8 cellular contexts compared by ENCODE assay signal in the genomic region with DNA sequence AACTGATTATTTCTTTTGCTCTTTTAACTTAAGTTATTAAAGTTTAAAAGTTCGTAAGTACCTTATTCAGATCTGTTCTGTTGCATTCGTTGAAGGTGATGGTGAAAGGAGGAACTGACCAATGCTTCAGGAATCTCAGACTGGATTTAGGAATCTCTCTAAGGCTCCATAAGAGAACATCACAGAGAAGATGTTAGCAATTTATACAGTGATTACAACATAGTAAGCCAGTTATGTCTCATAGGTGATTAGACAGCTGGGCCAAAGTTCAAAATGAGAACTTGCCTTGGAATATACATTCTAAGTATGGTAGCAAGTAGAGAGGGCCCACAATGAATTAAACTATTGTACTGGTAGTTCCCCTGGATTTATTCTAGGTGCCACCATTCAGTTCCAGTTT. TPM values are rescaled to one million over a fixed set of nuclear protein-coding genes. Genes with fewer than 3 reads are reported as not detected.
A peak's percentile ranks its signal among the peaks of the same experiment; 100 is the strongest.
DNase-seq lines count a peak whose midpoint lies in the region; ATAC-seq and TF ChIP-seq lines count a peak whose summit lies in the region.

No MANE protein-coding gene starts in this region.

- TF ChIP-seq EP300 in ovary (IDR thresholded peaks at IDR 0.05) (no peak), upper lobe of left lung (IDR thresholded peaks at IDR 0.05) (no peak)

- H3K9me3 Mint-ChIP-seq in neural crest cell = no peaks in the 10 kb centered on the region

- H3K4me3 Mint-ChIP-seq in neural crest cell = peak overlapping the region; percentile 42

- no peaks in the 10 kb centered on the region for H3K9me2 ChIP-seq in Loucy (replicated peaks; ENCODE audit: low read depth, low read length)

- no peaks in the 10 kb centered on the region for H3F3A ChIP-seq in Loucy (ENCODE audit: low read depth)

- BruUV-seq in mammary epithelial cell (replicated peaks; lab: Mats Ljungman, UMichigan) = no TSS peak

- H3K4me1 ChIP-seq in Loucy (ENCODE audit: insufficient read depth, low read length, poor library complexity, severe bottlenecking) (peaks cover 58% of the 10 kb centered on the region), mammary epithelial cell (ENCODE audit: insufficient read depth, low read length) (peaks cover 25% of the 10 kb centered on the region), ovary (ENCODE audit: insufficient read depth) (peaks cover 9% of the 10 kb centered on the region), upper lobe of left lung (peaks cover 29 to 46% (median 32%) of the 10 kb centered on the region in 4 donors)

- no peaks in the 10 kb centered on the region for H3K27me3 ChIP-seq in Loucy (ENCODE audit: insufficient read depth, low read length, poor library complexity, severe bottlenecking)
- H3K27me3 ChIP-seq in mammary epithelial cell (ENCODE audit: insufficient read depth, low read length) = no peaks in the 10 kb centered on the region
- peaks cover 2% of the 10 kb centered on the region for H3K27me3 ChIP-seq in ovary
- no peaks in the 10 kb centered on the region for H3K27me3 ChIP-seq in upper lobe of left lung

- CTCF ChIA-PET in mammary epithelial cell (lab: Charles Lee; ENCODE audit: low non-redundant PET) = no interaction called here

- H3K79me2 ChIP-seq in Loucy (ENCODE audit: insufficient read depth, low read length) (peaks cover 48% of the 10 kb centered on the region), mammary epithelial cell (ENCODE audit: insufficient read depth, low read length) (peaks cover 65% of the 10 kb centered on the region)

- H3K27ac ChIP-seq in mammary epithelial cell (ENCODE audit: insufficient read depth, low read depth, low read length) = peak overlapping the region; percentile 30
- no peak overlapping the region for H3K27ac ChIP-seq in ovary
- H3K27ac ChIP-seq in upper lobe of left lung = no peak overlapping the region

- no peak overlapping the region for H3K27ac Mint-ChIP-seq in neural crest cell (ENCODE audit: unreplicated experiment)

- H3K4me3 ChIP-seq in Loucy (ENCODE audit: low read length, poor library complexity, severe bottlenecking) (peak overlapping the region; percentile 98), mammary epithelial cell (replicated peaks in 1 of 3; ENCODE audit: insufficient read depth in 1 of 3, low read depth in 2 of 3, low read length in 3 of 3) (peak overlapping the region in 2 of 3 experiments; percentile 60 to 69), ovary (no peak overlapping the region), upper lobe of left lung (no peak overlapping the region)

- ATAC-seq in upper lobe of left lung (ENCODE audit: low FRiP score in 2 of 2) = no peak
- ATAC-seq in HG03378 (IDR thresholded peaks at IDR 0.05; ENCODE audit: unreplicated experiment) = no peak

- dilution Hi-C loops in mammary epithelial cell (cut with HindIII; ENCODE audit: low sequenced_read_pairs) = no loop called here

- peaks cover 13% of the 10 kb centered on the region for H3K36me3 Mint-ChIP-seq in neural crest cell (ENCODE audit: low read depth)

- peak; percentile 7 for DNase-seq in Daoy (ENCODE audit: low read depth)
- peak; percentile 68 for DNase-seq in mammary epithelial cell
- DNase-seq in neural crest cell (ENCODE audit: low read depth, low spot score) = no peak
- no peak for DNase-seq in ovary
- no peak for DNase-seq in upper lobe of left lung
- no peak for DNase-seq in NCI-H69 (lab: John Stamatoyannopoulos, UW)

- no peaks in the 10 kb centered on the region for H3K27me3 Mint-ChIP-seq in neural crest cell (ENCODE audit: low read depth)

- in situ Hi-C loops in mammary epithelial cell (cut with MboI; ENCODE audit: low sequenced_read_pairs in 2 of 2) = no loop called here

- TF ChIP-seq POLR2A in ovary (IDR thresholded peaks at IDR 0.05) (no peak), upper lobe of left lung (IDR thresholded peaks at IDR 0.05) (no peak)

- peaks cover 33% of the 10 kb centered on the region for H4K20me1 ChIP-seq in Loucy (ENCODE audit: insufficient read depth, low read length, poor library complexity, severe bottlenecking)
- H4K20me1 ChIP-seq in mammary epithelial cell (ENCODE audit: insufficient read depth, low read length) = no peaks in the 10 kb centered on the region

- H3K36me3 ChIP-seq in Loucy (ENCODE audit: insufficient read depth, low read length) (no peaks in the 10 kb centered on the region), mammary epithelial cell (ENCODE audit: insufficient read depth, low read length) (peaks cover 7% of the 10 kb centered on the region), ovary (no peaks in the 10 kb centered on the region), upper lobe of left lung (peaks cover 0 to 7% (median 0%) of the 10 kb centered on the region in 4 donors)

- 17% methylated on average over 2 of the region's 2 CpGs for WGBS in mammary epithelial cell (ENCODE audit: low coverage, missing lambda C conversion rate)
- whole genome bisulfite sequencing in ovary, 3 donors = 46 to 57% (median 51%) methylated on average over 2 of the region's 2 CpGs
- 50 to 53% methylated on average over 2 of the region's 2 CpGs for WGBS in upper lobe of left lung, 2 donors

- H3K4me1 Mint-ChIP-seq in neural crest cell = peaks cover 44% of the 10 kb centered on the region

- peak overlapping the region; percentile 91 for H3K4me2 ChIP-seq in Loucy (ENCODE audit: low read depth, low read length, poor library complexity, severe bottlenecking)
- H3K4me2 ChIP-seq in mammary epithelial cell (ENCODE audit: insufficient read depth, low read depth, low read length) = peak overlapping the region; percentile 90

- H2AFZ ChIP-seq in Loucy (ENCODE audit: low read length) = no peak overlapping the region
- no peak overlapping the region for H2AFZ ChIP-seq in mammary epithelial cell (ENCODE audit: low read depth, low read length)

- H3K9me3 ChIP-seq in Loucy (ENCODE audit: insufficient read depth, low read depth, low read length) (no peaks in the 10 kb centered on the region), mammary epithelial cell (replicated peaks; ENCODE audit: insufficient read depth, low read length) (no peaks in the 10 kb centered on the region), ovary (no peaks in the 10 kb centered on the region), upper lobe of left lung (no peaks in the 10 kb centered on the region)

- no peak for TF ChIP-seq CTCF in Loucy (conservative IDR thresholded peaks at IDR 0.05; ENCODE audit: low read length)
- TF ChIP-seq CTCF in mammary epithelial cell (conservative IDR thresholded peaks at IDR 0.05 in 1 of 2, IDR thresholded peaks at IDR 0.05 in 1 of 2; ENCODE audit: extremely low read depth in 1 of 2, insufficient read depth in 1 of 2, low read depth in 1 of 2, low read length in 2 of 2) = no peak
- TF ChIP-seq CTCF in neural crest cell (conservative IDR thresholded peaks at IDR 0.05) = no peak
- TF ChIP-seq CTCF in ovary (IDR thresholded peaks at IDR 0.05) = no peak
- TF ChIP-seq CTCF in upper lobe of left lung (IDR thresholded peaks at IDR 0.05) = no peak

- intact Hi-C loops in mammary epithelial cell (cut with micrococcal nuclease) (loop anchor here (5.0 to 10.0 kb wide), 3 partner anchors 191 to 586 kb away; a partner anchor contains a TSS), ovary (cut with DNase I) (loop anchor here in 1 of 4 donors (10.0 kb wide), 1 partner anchor 194 kb away; a partner anchor contains a TSS)

- H3K9ac ChIP-seq in Loucy (ENCODE audit: low read depth, low read length, poor library complexity, severe bottlenecking) (peak overlapping the region; percentile 83), mammary epithelial cell (ENCODE audit: insufficient read depth, low read length) (no peak overlapping the region)

RNA-seq across cellular contexts. Expression of a gene that starts 3.2 kb away (rescaled TPM):
- 7.7 and 8.5 TPM in 2 replicates for total RNA-seq in Daoy (2014; rRNA removed; shearing (Covaris generic))
- total RNA-seq in mammary epithelial cell (10 to 100 TPM; 10.0 to 11.2 TPM), neural crest cell (15.9 and 16.0 TPM in 2 replicates), ovary (1 to 10 TPM; 3.2 to 7.7 (median 5.0) TPM), upper lobe of left lung (10 to 100 TPM in 1 of 6 donors, 1 to 10 TPM in 5; 3.1 to 12.6 (median 6.4) TPM)
- polyA plus RNA-seq in mammary epithelial cell (8.0 TPM), ovary (1 to 10 TPM; 1.8 to 4.7 TPM)
- 15.1 TPM for polyA minus RNA-seq in mammary epithelial cell

RNA-seq across cellular contexts. Expression of a gene that starts 32.9 kb away (rescaled TPM):
- 0.24 TPM in 1 of 2 replicates, not detected in the other for total RNA-seq in Daoy (2014; rRNA removed; shearing (Covaris generic))
- total RNA-seq in mammary epithelial cell (under 1 TPM in 1 of 2 donors, not detected in 1; under 0.01 TPM), neural crest cell (16.0 and 20.6 TPM in 2 replicates), ovary (10 to 100 TPM in 6 of 7 donors, 1 to 10 TPM in 1; 9.7 to 22.1 (median 15.3) TPM), upper lobe of left lung (1 to 10 TPM; 1.0 to 7.0 (median 2.8) TPM)
- polyA plus RNA-seq in mammary epithelial cell (not detected), ovary (10 to 100 TPM in 1 of 2 donors, 1 to 10 TPM in 1; 8.1 to 13.4 TPM)
- polyA minus RNA-seq in mammary epithelial cell = not detected

Comparison
In these comparisons a context has a peak if more than half of its experiments do, and no peak if none do; other contexts are left out.
1. DNase-seq: peak in Daoy (single experiment) and mammary epithelial cell (single experiment); none in neural crest cell (single experiment), ovary (0 of 5), upper lobe of left lung (0 of 2) and NCI-H69 (single experiment).
2. H3K4me3 ChIP-seq: peak in Loucy (single experiment) and mammary epithelial cell (2 of 3); none in ovary (single experiment) and upper lobe of left lung (0 of 4).